Comparison of ENCODE assay signal across 17 cellular contexts in the genomic region with DNA sequence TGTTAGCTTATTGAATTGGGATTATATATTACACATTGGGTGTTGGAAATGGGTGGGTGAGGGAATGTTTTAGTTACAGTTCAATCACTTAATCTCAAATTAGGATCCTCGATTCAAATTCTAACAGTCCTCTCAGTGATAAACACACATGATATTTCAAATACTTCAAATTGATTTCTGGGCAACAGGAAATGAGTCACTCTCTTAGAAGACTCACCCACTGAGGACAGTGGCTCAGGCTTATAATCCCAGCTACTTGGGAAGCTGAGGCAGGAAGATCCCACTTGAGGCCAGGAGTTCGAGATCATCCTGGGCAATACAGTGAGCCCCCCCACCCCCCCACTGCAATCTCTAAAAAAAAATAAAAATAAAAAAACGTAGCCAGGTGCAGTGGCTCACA.
"Had no signal": no experiment of that assay in that cellular context is flagged by ENCODE, and none has a peak within 500 bp of the region (broad histone marks: within the 10 kb centered on the region; RNA-seq: fewer than 3 reads in every experiment).

No MANE protein-coding gene starts in this region.

- DNase-seq: activated CD4-positive, alpha-beta memory T cell treated with anti-CD3 and anti-CD28 coated beads, Interleukin-2, amount 10 ng/mL, durations not matched to agents 7 days and 5 days; activated CD4-positive, alpha-beta T cell treated with anti-CD3 and anti-CD28 coated beads for 1 hour; activated gamma-delta T cell; activated T-cell treated with anti-CD3 and anti-CD28 coated beads, Interleukin-2, amount 50 U/mL, for 48 hours; colonic mucosa; effector CD4-positive, alpha-beta T cell; left colon; naive thymus-derived CD4-positive, alpha-beta T cell; occipital lobe; psoas muscle; sigmoid colon; stimulated activated CD4-positive, alpha-beta T cell treated with anti-CD3 and anti-CD28 coated beads, Interleukin-12 subunit alpha, Interleukin-12 subunit beta, amount 100 ng/mL, for 4 hours; stimulated activated CD4-positive, alpha-beta T cell treated with anti-CD3 and anti-CD28 coated beads, Interleukin-2, amount 100 ng/mL, for 48 hours; stimulated activated naive CD8-positive, alpha-beta T cell treated with anti-CD3 and anti-CD28 coated beads, Interleukin-15, Interleukin-2, amounts not matched to agents 100 U/mL and 50 U/mL, for 24 hours had no signal

- ATAC-seq: left colon; naive thymus-derived CD4-positive, alpha-beta T cell; psoas muscle; stimulated activated naive CD8-positive, alpha-beta T cell treated with anti-CD3 and anti-CD28 coated beads, Interleukin-15, Interleukin-2, amounts not matched to agents 100 U/mL and 50 U/mL, for 24 hours had no signal

- H3K4me1 ChIP-seq: colonic mucosa, psoas muscle had no signal

- H3K9me3 ChIP-seq: colonic mucosa, psoas muscle, sigmoid colon, suprapubic skin had no signal

- H3K36me3 ChIP-seq: colonic mucosa had no signal

- H3K27me3 Mint-ChIP-seq: activated CD4-positive, alpha-beta memory T cell treated with anti-CD3 and anti-CD28 coated beads, Interleukin-2, amount 10 ng/mL, durations not matched to agents 7 days and 5 days; naive thymus-derived CD4-positive, alpha-beta T cell; type B pancreatic cell had no signal

- H3K9me3 Mint-ChIP-seq: activated CD4-positive, alpha-beta memory T cell treated with anti-CD3 and anti-CD28 coated beads, Interleukin-2, amount 10 ng/mL, durations not matched to agents 7 days and 5 days; type B pancreatic cell had no signal

- H3K4me3 ChIP-seq: colonic mucosa, lung, psoas muscle, sigmoid colon, suprapubic skin had no signal

- H3K27me3 ChIP-seq: colonic mucosa, sigmoid colon, suprapubic skin had no signal

- H3K4me3 Mint-ChIP-seq: activated CD4-positive, alpha-beta memory T cell treated with anti-CD3 and anti-CD28 coated beads, Interleukin-2, amount 10 ng/mL, durations not matched to agents 7 days and 5 days; naive thymus-derived CD4-positive, alpha-beta T cell; type B pancreatic cell had no signal

- H3K27ac Mint-ChIP-seq: activated CD4-positive, alpha-beta memory T cell treated with anti-CD3 and anti-CD28 coated beads, Interleukin-2, amount 10 ng/mL, durations not matched to agents 7 days and 5 days had no signal

- H3K27ac ChIP-seq: colonic mucosa, psoas muscle, sigmoid colon, suprapubic skin had no signal
